In the genomic region with DNA sequence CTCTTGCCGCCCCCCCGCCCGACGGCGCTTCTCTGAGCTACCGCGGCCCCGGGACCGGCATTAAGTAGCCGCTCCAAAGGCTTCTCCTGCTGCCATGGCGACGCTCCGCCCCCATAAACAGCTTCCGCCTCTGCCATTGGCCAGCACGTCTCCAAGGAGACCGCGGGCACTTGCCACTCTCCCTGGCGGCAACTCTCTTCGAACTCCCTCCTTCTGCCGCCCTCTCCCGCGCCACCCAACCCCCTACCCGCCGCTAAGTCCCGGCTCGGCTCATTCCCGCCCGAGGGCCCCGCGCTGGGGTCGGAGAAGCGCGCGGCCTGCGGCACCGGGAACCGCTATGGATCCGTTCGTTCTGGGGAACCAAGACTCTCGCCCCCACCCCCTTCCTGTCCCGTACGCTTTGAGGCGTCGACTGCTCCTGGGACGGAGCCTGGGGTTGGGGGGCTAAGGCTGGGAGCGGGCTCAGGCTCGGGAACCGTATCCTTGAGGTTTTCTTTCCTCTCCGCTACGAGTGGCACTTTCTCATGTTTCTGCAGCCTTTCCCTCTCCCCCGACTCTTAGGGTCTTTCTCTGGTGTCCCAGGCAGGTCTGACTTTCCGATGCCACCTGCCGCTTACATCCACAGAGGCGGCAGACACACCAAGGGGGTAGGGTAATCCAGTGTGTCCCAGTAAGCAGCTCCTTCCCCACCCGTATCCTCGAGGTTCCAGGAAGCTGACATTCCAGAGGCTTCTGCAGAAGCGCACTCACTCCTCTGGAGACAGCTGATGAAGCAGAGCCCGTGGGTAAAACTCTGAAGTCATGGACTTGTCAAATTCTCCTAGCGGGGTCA, we compare ENCODE assay signal across 8 cellular contexts. TPM values are rescaled to one million over a fixed set of nuclear protein-coding genes. Genes with fewer than 3 reads are reported as not detected.
DNase-seq lines count a peak whose midpoint lies in the region; ATAC-seq and TF ChIP-seq lines count a peak whose summit lies in the region.

A gene with protein sequence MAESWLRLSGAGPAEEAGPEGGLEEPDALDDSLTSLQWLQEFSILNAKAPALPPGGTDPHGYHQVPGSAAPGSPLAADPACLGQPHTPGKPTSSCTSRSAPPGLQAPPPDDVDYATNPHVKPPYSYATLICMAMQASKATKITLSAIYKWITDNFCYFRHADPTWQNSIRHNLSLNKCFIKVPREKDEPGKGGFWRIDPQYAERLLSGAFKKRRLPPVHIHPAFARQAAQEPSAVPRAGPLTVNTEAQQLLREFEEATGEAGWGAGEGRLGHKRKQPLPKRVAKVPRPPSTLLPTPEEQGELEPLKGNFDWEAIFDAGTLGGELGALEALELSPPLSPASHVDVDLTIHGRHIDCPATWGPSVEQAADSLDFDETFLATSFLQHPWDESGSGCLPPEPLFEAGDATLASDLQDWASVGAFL (minus strand): TSS at position 34 of the 832 bp plus-strand sequence. CDS start 850 bp downstream, outside the sequence.

- H3K4me1 Mint-ChIP-seq in activated CD8-positive, alpha-beta memory T cell treated with anti-CD3 and anti-CD28 coated beads, Interleukin-2, amount 10 ng/mL, durations not matched to agents 7 days and 5 days: peaks cover 56% of the 10 kb centered on the region
- peaks cover 55% of the 10 kb centered on the region for H3K4me1 Mint-ChIP-seq in endodermal cell

- peak within 1 kb of the TSS; percentile 68 for H3K9ac ChIP-seq in endodermal cell (ENCODE audit: extremely low read depth, low read length, poor library complexity, severe bottlenecking)

- no peak for TF ChIP-seq CTCF in endodermal cell (conservative IDR thresholded peaks at IDR 0.05)

- peak within 1 kb of the TSS; percentile 67 for H3K4me3 Mint-ChIP-seq in activated CD8-positive, alpha-beta memory T cell treated with anti-CD3 and anti-CD28 coated beads, Interleukin-2, amount 10 ng/mL, durations not matched to agents 7 days and 5 days
- peak within 1 kb of the TSS; percentile 82 for H3K4me3 Mint-ChIP-seq in endodermal cell

- peak; percentile 99 for DNase-seq in AG08396 (ENCODE audit: low spot score)
- peak; percentile 97 for DNase-seq in GM19238 (ENCODE audit: insufficient read length, low spot score)
- DNase-seq in HUDEP-2 (lab: John Stamatoyannopoulos, UW; ENCODE audit: unreplicated experiment in 76 of 76): peak in 75 of 76 experiments; percentile 25 to 90 (median 79)
- DNase-seq in NOMO-1 treated with DMSO at 0.1 percent for 48 hours (lab: John Stamatoyannopoulos, UW; ENCODE audit: unreplicated experiment): peak; percentile 90
- peak; percentile 94 for DNase-seq in activated CD8-positive, alpha-beta memory T cell treated with anti-CD3 and anti-CD28 coated beads, Interleukin-2, amount 10 ng/mL, durations not matched to agents 7 days and 5 days
- peak; percentile 100 for DNase-seq in endodermal cell
- DNase-seq in stimulated activated CD8-positive, alpha-beta memory T cell treated with anti-CD3 and anti-CD28 coated beads, Interleukin-12 subunit alpha, Interleukin-12 subunit beta, amount 100 ng/mL, for 24 hours (ENCODE audit: extremely low read depth): peak; percentile 63

- peaks cover 4% of the 10 kb centered on the region for H3K36me3 Mint-ChIP-seq in activated CD8-positive, alpha-beta memory T cell treated with anti-CD3 and anti-CD28 coated beads, Interleukin-2, amount 10 ng/mL, durations not matched to agents 7 days and 5 days
- H3K36me3 Mint-ChIP-seq in endodermal cell (ENCODE audit: low read depth): peaks cover 8% of the 10 kb centered on the region

- CTCF ChIA-PET in activated CD8-positive, alpha-beta memory T cell treated with anti-CD3 and anti-CD28 coated beads, Interleukin-2, amount 10 ng/mL, durations not matched to agents 7 days and 5 days (lab: Charles Lee): interaction anchor here (1.0 to 6.7 kb wide), 8 partner anchors 9 to 157 kb away, joined by 3 to 62 read pairs (median 6); no protein-coding TSS in a partner anchor

- H3K4me3 ChIP-seq in endodermal cell (ENCODE audit: low read length) (peak within 1 kb of the TSS; percentile 79), mesodermal cell (ENCODE audit: extremely low read depth, insufficient read depth, low read length, poor library complexity, severe bottlenecking) (peak within 1 kb of the TSS; percentile 41)

- no peaks in the 10 kb centered on the region for H3K9me3 Mint-ChIP-seq in activated CD8-positive, alpha-beta memory T cell treated with anti-CD3 and anti-CD28 coated beads, Interleukin-2, amount 10 ng/mL, durations not matched to agents 7 days and 5 days (ENCODE audit: low read depth)
- H3K9me3 Mint-ChIP-seq in endodermal cell: no peaks in the 10 kb centered on the region

- H3K27me3 Mint-ChIP-seq in activated CD8-positive, alpha-beta memory T cell treated with anti-CD3 and anti-CD28 coated beads, Interleukin-2, amount 10 ng/mL, durations not matched to agents 7 days and 5 days: peaks cover 14% of the 10 kb centered on the region
- peaks cover 84% of the 10 kb centered on the region for H3K27me3 Mint-ChIP-seq in endodermal cell (ENCODE audit: insufficient read depth)

- ATAC-seq in activated CD8-positive, alpha-beta memory T cell treated with anti-CD3 and anti-CD28 coated beads, Interleukin-2, amount 10 ng/mL, durations not matched to agents 7 days and 5 days: peak; percentile 73

- H3K9me3 ChIP-seq in endodermal cell (ENCODE audit: control insufficient read depth, low read length): no peaks in the 10 kb centered on the region
- H3K9me3 ChIP-seq in mesodermal cell (ENCODE audit: control insufficient read depth, low read length): no peaks in the 10 kb centered on the region

- H3K36me3 ChIP-seq in endodermal cell (ENCODE audit: control insufficient read depth, insufficient read depth, low read length) (no peaks in the 10 kb centered on the region), mesodermal cell (ENCODE audit: control insufficient read depth, insufficient read depth, low read length) (no peaks in the 10 kb centered on the region)

- H3K4me1 ChIP-seq in endodermal cell (ENCODE audit: control insufficient read depth, insufficient read depth, low read length) (peaks cover 27% of the 10 kb centered on the region), mesodermal cell (ENCODE audit: control insufficient read depth, insufficient read depth, low read length, poor library complexity, severe bottlenecking) (peaks cover 38% of the 10 kb centered on the region)

- no peak within 1 kb of the TSS for H3K27ac Mint-ChIP-seq in activated CD8-positive, alpha-beta memory T cell treated with anti-CD3 and anti-CD28 coated beads, Interleukin-2, amount 10 ng/mL, durations not matched to agents 7 days and 5 days
- peak within 1 kb of the TSS; percentile 86 for H3K27ac Mint-ChIP-seq in endodermal cell

- peaks cover 72% of the 10 kb centered on the region for H3K27me3 ChIP-seq in endodermal cell (ENCODE audit: control insufficient read depth, insufficient read depth, low read length, poor library complexity, severe bottlenecking)

- H3K27ac ChIP-seq in endodermal cell (ENCODE audit: low read depth, low read length): peak within 1 kb of the TSS; percentile 69
- H3K27ac ChIP-seq in mesodermal cell (ENCODE audit: low read depth, low read length, severe bottlenecking): no peak within 1 kb of the TSS

- 1% methylated on average over 41 to 59 of the region's 59 CpGs for WGBS in endodermal cell (ENCODE audit: insufficient coverage in 1 of 2, insufficient read length in 1 of 2), 2 experiments
- WGBS in mesodermal cell (ENCODE audit: insufficient coverage in 2 of 2), 2 experiments: 1% methylated on average over 32 to 47 of the region's 59 CpGs

RNA-seq across cellular contexts. Expression of the gene that starts here (rescaled TPM):
- total RNA-seq in activated CD8-positive, alpha-beta memory T cell treated with anti-CD3 and anti-CD28 coated beads, Interleukin-2, amount 10 ng/mL, durations not matched to agents 7 days and 5 days: under 1 TPM in 1 of 2 experiments, not detected in 1; 0.55 TPM
- 10 to 100 TPM; 17.8 to 23.6 TPM for total RNA-seq in endodermal cell
- 12.3 TPM for polyA plus RNA-seq in endodermal cell (2013, experiment 1 of 2)
- polyA plus RNA-seq in endodermal cell (2013, experiment 2 of 2): 12.8 TPM
- 0.96 TPM for polyA plus RNA-seq in mesodermal cell (2013, experiment 1 of 2)
- polyA plus RNA-seq in mesodermal cell (2013, experiment 2 of 2): 0.61 TPM

Comparison
In these comparisons a context has a peak if more than half of its experiments do, and no peak if none do; other contexts are left out.
1. RNA of the gene that starts here (total RNA-seq): 17.8 to 23.6 TPM in endodermal cell; 0.55 TPM in activated CD8-positive, alpha-beta memory T cell treated with anti-CD3 and anti-CD28 coated beads, Interleukin-2, amount 10 ng/mL, durations not matched to agents 7 days and 5 days; every median in the first group is over 10 times any median in the second.
2. Peak in DNase-seq and ATAC-seq in activated CD8-positive, alpha-beta memory T cell treated with anti-CD3 and anti-CD28 coated beads, Interleukin-2, amount 10 ng/mL, durations not matched to agents 7 days and 5 days; RNA of the gene not detected or under 1 TPM.
3. Peak in every context shown above with its lines, with median percentiles within 50 percentile points of each other: DNase-seq.